34 cellular contexts compared by ENCODE assay signal in the genomic region with DNA sequence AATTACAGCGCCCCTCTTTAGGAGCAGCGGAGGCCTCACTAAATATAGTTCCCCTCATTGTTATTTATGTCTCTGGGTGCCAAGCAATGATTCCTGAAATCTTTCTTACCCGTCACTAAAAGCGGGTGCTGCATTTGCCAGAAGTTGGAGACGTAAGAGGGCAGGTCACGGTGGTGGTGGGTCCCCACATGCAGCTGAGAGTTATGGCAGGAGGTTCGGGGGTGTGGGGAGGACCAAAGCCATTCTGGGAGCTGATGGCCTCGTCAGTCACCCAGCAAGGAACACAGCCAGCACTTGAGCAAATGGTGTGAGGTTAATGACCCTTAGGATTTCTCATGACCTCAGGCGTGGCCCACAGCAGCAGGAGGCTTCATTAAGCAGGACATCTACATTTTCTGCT.
"Had no signal": no experiment of that assay in that cellular context is flagged by ENCODE, and none has a peak within 500 bp of the region (broad histone marks: within the 10 kb centered on the region; RNA-seq: fewer than 3 reads in every experiment).

No MANE protein-coding gene starts in this region.

- H3K36me3 Mint-ChIP-seq: activated CD4-positive, alpha-beta memory T cell treated with anti-CD3 and anti-CD28 coated beads for 36 hours; activated naive CD8-positive, alpha-beta T cell had no signal

- FAIRE-seq: astrocyte, bronchial epithelial cell had no signal

- H3K4me1 Mint-ChIP-seq: activated B cell treated with CpG ODN at 0.5 μM for 24 hours; central memory CD8-positive, alpha-beta T cell had no signal

- H3K4me1 ChIP-seq: esophagus muscularis mucosa, foreskin keratinocyte, gastrocnemius medialis had no signal

- ATAC-seq: activated CD4-positive, CD25-positive, alpha-beta regulatory T cell treated with anti-CD3 and anti-CD28 coated beads, Interleukin-2, amount 50 U/mL, for 24 hours; activated T-cell treated with anti-CD3 and anti-CD28 coated beads, Interleukin-2, amount 50 U/mL, for 72 hours; effector memory CD8-positive, alpha-beta T cell; foreskin keratinocyte; gastrocnemius medialis; T-helper 17 cell had no signal

- DNase-seq: activated B cell treated with CpG ODN at 0.5 μM for 24 hours; activated CD4-positive, alpha-beta memory T cell treated with anti-CD3 and anti-CD28 coated beads for 36 hours; activated CD4-positive, alpha-beta T cell treated with anti-CD3 and anti-CD28 coated beads for 48 hours; activated CD4-positive, alpha-beta T cell treated with anti-CD3 and anti-CD28 coated beads, Interleukin-2, amount 50 U/mL, for 1 hour; activated CD8-positive, alpha-beta memory T cell treated with anti-CD3 and anti-CD28 coated beads, Interleukin-2, amount 50 U/mL, for 48 hours; activated gamma-delta T cell; activated naive CD4-positive, alpha-beta T cell treated with anti-CD3 and anti-CD28 coated beads, Interleukin-2, amount 50 U/mL, for 16 hours; activated naive CD4-positive, alpha-beta T cell treated with Interleukin-2 at 50 U/mL for 16 hours; activated T-cell treated with anti-CD3 and anti-CD28 coated beads for 4 hours; activated T-cell treated with anti-CD3 and anti-CD28 coated beads, Interleukin-2, amount 50 U/mL, for 24 hours; activated T-cell treated with anti-CD3 and anti-CD28 coated beads, Interleukin-2, amount 50 U/mL, for 72 hours; amniotic stem cell; anterior cingulate cortex; brain microvascular endothelial cell; dorsolateral prefrontal cortex; effector CD4-positive, alpha-beta T cell; effector memory CD8-positive, alpha-beta T cell; erythroblast; foreskin keratinocyte; gastrocnemius medialis; glutamatergic neuron; T-helper 1 cell; T-helper 17 cell; T1000; WERI-Rb-1 had no signal

- H3K9me3 ChIP-seq: esophagus muscularis mucosa, gastrocnemius medialis had no signal

- H3K4me3 ChIP-seq: coronary artery, dorsolateral prefrontal cortex, esophagus muscularis mucosa, gastrocnemius medialis had no signal

- H3K27ac Mint-ChIP-seq: activated B cell treated with CpG ODN at 0.5 μM for 24 hours; activated CD4-positive, alpha-beta memory T cell treated with anti-CD3 and anti-CD28 coated beads for 36 hours; activated naive CD8-positive, alpha-beta T cell; activated T-cell treated with anti-CD3 and anti-CD28 coated beads, Interleukin-2, amount 50 U/mL, for 24 hours; activated T-cell treated with anti-CD3 and anti-CD28 coated beads, Interleukin-2, amount 50 U/mL, for 72 hours; dendritic cell treated with granulocyte-macrophage colony-stimulating factor and Interleukin-4, amounts not matched to agents 40 ng/mL and 50 ng/mL, for 4 days; effector memory CD8-positive, alpha-beta T cell; T-helper 17 cell; T-helper 2 cell treated with Interferon-gamma antibody and Interleukin-4, amounts not matched to agents 5 μg/mL and 100 μg/mL, for 36 hours had no signal

- H3K36me3 ChIP-seq: brain microvascular endothelial cell, esophagus muscularis mucosa, gastrocnemius medialis, WERI-Rb-1 had no signal

- H3K27ac ChIP-seq: brain microvascular endothelial cell, coronary artery, dorsolateral prefrontal cortex, esophagus muscularis mucosa, foreskin keratinocyte, gastrocnemius medialis, WERI-Rb-1 had no signal

- H3K27me3 ChIP-seq: brain microvascular endothelial cell had no signal

- H3K9me3 Mint-ChIP-seq: activated B cell treated with CpG ODN at 0.5 μM for 24 hours; activated CD4-positive, alpha-beta memory T cell treated with anti-CD3 and anti-CD28 coated beads for 36 hours; activated T-cell treated with anti-CD3 and anti-CD28 coated beads, Interleukin-2, amount 50 U/mL, for 24 hours; activated T-cell treated with anti-CD3 and anti-CD28 coated beads, Interleukin-2, amount 50 U/mL, for 72 hours; central memory CD8-positive, alpha-beta T cell; dendritic cell treated with granulocyte-macrophage colony-stimulating factor and Interleukin-4, amounts not matched to agents 40 ng/mL and 50 ng/mL, for 4 days; effector memory CD8-positive, alpha-beta T cell; T-helper 2 cell treated with Interferon-gamma antibody and Interleukin-4, amounts not matched to agents 5 μg/mL and 100 μg/mL, for 36 hours had no signal

- H3K4me3 Mint-ChIP-seq: activated B cell treated with CpG ODN at 0.5 μM for 24 hours; activated CD4-positive, alpha-beta memory T cell treated with anti-CD3 and anti-CD28 coated beads for 36 hours; activated naive CD8-positive, alpha-beta T cell; activated T-cell treated with anti-CD3 and anti-CD28 coated beads, Interleukin-2, amount 50 U/mL, for 24 hours; activated T-cell treated with anti-CD3 and anti-CD28 coated beads, Interleukin-2, amount 50 U/mL, for 72 hours; central memory CD8-positive, alpha-beta T cell; dendritic cell treated with granulocyte-macrophage colony-stimulating factor and Interleukin-4, amounts not matched to agents 40 ng/mL and 50 ng/mL, for 4 days; effector memory CD8-positive, alpha-beta T cell; T-helper 17 cell; T-helper 2 cell treated with Interferon-gamma antibody and Interleukin-4, amounts not matched to agents 5 μg/mL and 100 μg/mL, for 36 hours had no signal
